Comparison of ENCODE assay signal across 14 cellular contexts in genomic region chr10:19719320-19719719, GRCh38.
DNase-seq lines count a peak whose midpoint lies in the region; ATAC-seq lines count a peak whose summit lies in the region.
"Had no signal": no experiment of that assay in that cellular context is flagged by ENCODE, and none has a peak within 500 bp of the region (broad histone marks: within the 10 kb centered on the region; RNA-seq: fewer than 3 reads in every experiment).

No MANE protein-coding gene starts in this region.

- H3K36me3 ChIP-seq in MG63: no peaks in the 10 kb centered on the region

- H3K9me3 ChIP-seq in MG63: no peaks in the 10 kb centered on the region

- H3K4me3 ChIP-seq in MG63: no peak overlapping the region

- no peaks in the 10 kb centered on the region for H3K27me3 ChIP-seq in MG63

- ATAC-seq in HG03571 (IDR thresholded peaks at IDR 0.05; ENCODE audit: unreplicated experiment): no peak
- ATAC-seq: activated naive CD4-positive, alpha-beta T cell treated with anti-CD3 and anti-CD28 coated beads, Interleukin-2, amount 50 U/mL, for 72 hours had no signal

- peak; percentile 14 for DNase-seq in DMS153 treated with DMSO at 0.1 percent for 48 hours (lab: John Stamatoyannopoulos, UW; ENCODE audit: unreplicated experiment)
- DNase-seq in MG63: peak; percentile 5
- peak; percentile 58 for DNase-seq in epidermal melanocyte (ENCODE audit: insufficient read length, low spot score)
- peak; percentile 41 for DNase-seq in renal cortical epithelial cell (ENCODE audit: low read depth)
- DNase-seq in retina: no peak
- DNase-seq in cerebellum (ENCODE audit: low spot score): no peak
- DNase-seq in amniotic stem cell (lab: John Stamatoyannopoulos, UW): no peak
- DNase-seq: Calu3; effector CD8-positive, alpha-beta T cell; NCI-H1048; NCI-H82; stimulated activated CD4-positive, alpha-beta T cell treated with anti-CD3 and anti-CD28 coated beads, Interleukin-15, amount 100 ng/mL, for 24 hours had no signal

Comparison
In these comparisons a context has a peak if more than half of its experiments do, and no peak if none do; other contexts are left out.
1. DNase-seq: peak in DMS153 treated with DMSO at 0.1 percent for 48 hours (single experiment), MG63 (single experiment), epidermal melanocyte (single experiment) and renal cortical epithelial cell (single experiment); none in retina (single experiment), cerebellum (single experiment) and amniotic stem cell (single experiment).